Comparison of ENCODE assay signal across 12 cellular contexts in genomic region chr1:53316058-53316741, GRCh38. TPM values are rescaled to one million over a fixed set of nuclear protein-coding genes. Genes with fewer than 3 reads are reported as not detected.
DNase-seq lines count a peak whose midpoint lies in the region; ATAC-seq and TF ChIP-seq lines count a peak whose summit lies in the region.
"Had no signal": no experiment of that assay in that cellular context is flagged by ENCODE, and none has a peak within 500 bp of the region (broad histone marks: within the 10 kb centered on the region; RNA-seq: fewer than 3 reads in every experiment).

No MANE protein-coding gene starts in this region.

- peak overlapping the region; percentile 6; the same call in 1 of the 2 replicates for H3K4me3 ChIP-seq in BE2C (ENCODE audit: low read depth, low read length)

- ATAC-seq in sciatic nerve: no peak

- no peaks in the 10 kb centered on the region for H3K27me3 ChIP-seq in BE2C

- peaks cover 22% of the 10 kb centered on the region for H3K36me3 Mint-ChIP-seq in activated T-helper 1 cell treated with anti-CD3 and anti-CD28 coated beads, Interleukin-12 subunit alpha, Interleukin-12 subunit beta, Interleukin-2, Interleukin-4 antibody, amounts not matched to agents 30 ng/mL and 10 ng/mL and 1 ng/mL, durations not matched to agents 14 hours and 24 hours and 36 hours (ENCODE audit: low read depth)

- no peaks in the 10 kb centered on the region for H3K9me3 Mint-ChIP-seq in activated T-helper 1 cell treated with anti-CD3 and anti-CD28 coated beads, Interleukin-12 subunit alpha, Interleukin-12 subunit beta, Interleukin-2, Interleukin-4 antibody, amounts not matched to agents 30 ng/mL and 10 ng/mL and 1 ng/mL, durations not matched to agents 14 hours and 24 hours and 36 hours
- H3K9me3 Mint-ChIP-seq: central memory CD8-positive, alpha-beta T cell had no signal

- peak; percentile 46 for TF ChIP-seq CTCF in BE2C (IDR thresholded peaks at IDR 0.05; ENCODE audit: low read depth, low read length)

- DNase-seq in BE2C (peak; percentile 72), ELR (ENCODE audit: low read depth) (peak; percentile 11), iris pigment epithelial cell (ENCODE audit: low read depth) (peak; percentile 32), sciatic nerve (ENCODE audit: low spot score) (no peak), retina (no peak), HCEC 1CT (no peak), erythroblast (lab: John Stamatoyannopoulos, UW) (no peak)
- no peak for DNase-seq in activated T-helper 1 cell treated with anti-CD3 and anti-CD28 coated beads, Interleukin-12 subunit alpha, Interleukin-12 subunit beta, Interleukin-2, Interleukin-4 antibody, amounts not matched to agents 30 ng/mL and 10 ng/mL and 1 ng/mL, durations not matched to agents 14 hours and 24 hours and 36 hours (ENCODE audit: low spot score)
- DNase-seq: activated CD4-positive, alpha-beta T cell treated with anti-CD3 and anti-CD28 coated beads, Interleukin-2, amount 50 U/mL, for 48 hours; hypothalamus had no signal

- H3K4me1 Mint-ChIP-seq in activated T-helper 1 cell treated with anti-CD3 and anti-CD28 coated beads, Interleukin-12 subunit alpha, Interleukin-12 subunit beta, Interleukin-2, Interleukin-4 antibody, amounts not matched to agents 30 ng/mL and 10 ng/mL and 1 ng/mL, durations not matched to agents 14 hours and 24 hours and 36 hours (ENCODE audit: low read depth): peaks cover 34% of the 10 kb centered on the region

- H3K4me1 ChIP-seq in BE2C: peaks cover 22% of the 10 kb centered on the region
- H3K4me1 ChIP-seq: parathyroid adenoma had no signal

- no peak for TF ChIP-seq POLR2A in erythroblast (IDR thresholded peaks at IDR 0.05; ENCODE audit: low read length)

- H3K4me3 Mint-ChIP-seq in activated T-helper 1 cell treated with anti-CD3 and anti-CD28 coated beads, Interleukin-12 subunit alpha, Interleukin-12 subunit beta, Interleukin-2, Interleukin-4 antibody, amounts not matched to agents 30 ng/mL and 10 ng/mL and 1 ng/mL, durations not matched to agents 14 hours and 24 hours and 36 hours: no peak overlapping the region
- H3K4me3 Mint-ChIP-seq: central memory CD8-positive, alpha-beta T cell had no signal

- peak overlapping the region; percentile 55 for H3K27ac Mint-ChIP-seq in activated T-helper 1 cell treated with anti-CD3 and anti-CD28 coated beads, Interleukin-12 subunit alpha, Interleukin-12 subunit beta, Interleukin-2, Interleukin-4 antibody, amounts not matched to agents 30 ng/mL and 10 ng/mL and 1 ng/mL, durations not matched to agents 14 hours and 24 hours and 36 hours

- peaks cover 17% of the 10 kb centered on the region for H3K36me3 ChIP-seq in BE2C

- no peaks in the 10 kb centered on the region for H3K27me3 Mint-ChIP-seq in activated T-helper 1 cell treated with anti-CD3 and anti-CD28 coated beads, Interleukin-12 subunit alpha, Interleukin-12 subunit beta, Interleukin-2, Interleukin-4 antibody, amounts not matched to agents 30 ng/mL and 10 ng/mL and 1 ng/mL, durations not matched to agents 14 hours and 24 hours and 36 hours (ENCODE audit: insufficient read depth)
- H3K27me3 Mint-ChIP-seq: central memory CD8-positive, alpha-beta T cell had no signal

- no peaks in the 10 kb centered on the region for H3K9me3 ChIP-seq in BE2C

- intact Hi-C loops in activated T-helper 1 cell treated with anti-CD3 and anti-CD28 coated beads, Interleukin-12 subunit alpha, Interleukin-12 subunit beta, Interleukin-2, Interleukin-4 antibody, amounts not matched to agents 30 ng/mL and 10 ng/mL and 1 ng/mL, durations not matched to agents 14 hours and 24 hours and 36 hours (cut with micrococcal nuclease): no loop called here
- intact Hi-C loops in sciatic nerve (cut with DNase I): no loop called here

RNA-seq across cellular contexts. Expression of gene LRP8, which starts 11.7 kb away (rescaled TPM):
- polyA plus RNA-seq in BE2C (2012; ENCODE audit: insufficient read depth, insufficient read length, low read depth): 24.0 TPM
- total RNA-seq in activated T-helper 1 cell treated with anti-CD3 and anti-CD28 coated beads, Interleukin-12 subunit alpha, Interleukin-12 subunit beta, Interleukin-2, Interleukin-4 antibody, amounts not matched to agents 30 ng/mL and 10 ng/mL and 1 ng/mL, durations not matched to agents 14 hours and 24 hours and 36 hours: 78.8 and 87.4 TPM in 2 replicates
- 2.4 TPM for total RNA-seq in sciatic nerve

Comparison
In these comparisons a context has a peak if more than half of its experiments do, and no peak if none do; other contexts are left out.
1. DNase-seq: peak in BE2C (single experiment), ELR (single experiment) and iris pigment epithelial cell (single experiment); none in activated T-helper 1 cell treated with anti-CD3 and anti-CD28 coated beads, Interleukin-12 subunit alpha, Interleukin-12 subunit beta, Interleukin-2, Interleukin-4 antibody, amounts not matched to agents 30 ng/mL and 10 ng/mL and 1 ng/mL, durations not matched to agents 14 hours and 24 hours and 36 hours (single experiment), sciatic nerve (single experiment), retina (single experiment), HCEC 1CT (single experiment) and erythroblast (0 of 2).
2. RNA of gene LRP8, which starts 11.7 kb away (total RNA-seq): 78.8 to 87.4 TPM in activated T-helper 1 cell treated with anti-CD3 and anti-CD28 coated beads, Interleukin-12 subunit alpha, Interleukin-12 subunit beta, Interleukin-2, Interleukin-4 antibody, amounts not matched to agents 30 ng/mL and 10 ng/mL and 1 ng/mL, durations not matched to agents 14 hours and 24 hours and 36 hours; 2.4 TPM in sciatic nerve (single experiment); every median in the first group is over 10 times any median in the second.